12 cellular contexts compared by ENCODE assay signal in the genomic region with DNA sequence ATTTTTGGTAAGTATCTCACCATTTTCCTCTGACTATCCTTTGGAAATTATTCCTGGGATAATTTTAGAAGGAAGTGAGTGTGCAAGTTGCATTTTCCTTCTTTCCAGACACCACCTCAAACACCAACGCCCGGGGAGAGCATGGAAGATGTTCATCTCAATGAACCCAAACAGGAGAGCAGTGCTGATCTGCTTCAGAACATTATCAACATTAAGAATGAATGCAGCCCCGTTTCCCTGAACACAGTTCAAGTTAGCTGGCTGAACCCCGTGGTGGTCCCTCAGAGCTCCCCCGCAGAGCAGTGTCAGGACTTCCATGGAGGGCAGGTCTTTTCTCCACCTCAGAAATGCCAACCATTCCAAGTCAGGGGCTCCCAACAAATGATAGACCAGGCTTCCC. TPM values are rescaled to one million over a fixed set of nuclear protein-coding genes. Genes with fewer than 3 reads are reported as not detected.
A peak's percentile ranks its signal among the peaks of the same experiment; 100 is the strongest.
DNase-seq lines count a peak whose midpoint lies in the region; ATAC-seq and TF ChIP-seq lines count a peak whose summit lies in the region.
"Had no signal": no experiment of that assay in that cellular context is flagged by ENCODE, and none has a peak within 500 bp of the region (broad histone marks: within the 10 kb centered on the region; RNA-seq: fewer than 3 reads in every experiment).

No MANE protein-coding gene starts in this region.

- DNase-seq in activated CD4-positive, alpha-beta T cell treated with anti-CD3 and anti-CD28 coated beads for 36 hours = no peak
- DNase-seq in activated CD4-positive, alpha-beta T cell treated with anti-CD3 and anti-CD28 coated beads, Interleukin-2, amount 50 U/mL, for 1 hour = no peak
- DNase-seq in T-helper 17 cell = no peak
- DNase-seq in fibroblast of pulmonary artery (ENCODE audit: low read depth) = no peak
- DNase-seq in spleen = no peak
- DNase-seq in activated CD4-positive, CD25-positive, alpha-beta regulatory T cell treated with anti-CD3 and anti-CD28 coated beads, Interleukin-2, amount 50 U/mL, for 72 hours = no peak
- no peak for DNase-seq in NCI-H226
- no peak for DNase-seq in putamen (ENCODE audit: low spot score)
- DNase-seq: adrenal gland, DND-41, MM.1S had no signal

- no peaks in the 10 kb centered on the region for H3K27me3 Mint-ChIP-seq in activated CD4-positive, alpha-beta T cell treated with anti-CD3 and anti-CD28 coated beads for 36 hours
- H3K27me3 Mint-ChIP-seq in T-helper 17 cell = no peaks in the 10 kb centered on the region

- H3K9me3 Mint-ChIP-seq in activated CD4-positive, alpha-beta T cell treated with anti-CD3 and anti-CD28 coated beads for 36 hours (ENCODE audit: low read depth) = no peaks in the 10 kb centered on the region

- H3K27me3 ChIP-seq in spleen (replicated peaks in 1 of 7) = no peaks in the 10 kb centered on the region
- H3K27me3 ChIP-seq: adrenal gland had no signal

- intact Hi-C loops in activated CD4-positive, alpha-beta T cell treated with anti-CD3 and anti-CD28 coated beads for 36 hours (cut with DNase I, micrococcal nuclease) = loop anchor here (5.0 to 10.0 kb wide), 3 partner anchors 41 to 338 kb away; partner anchors contain the start of gene SENP7 (in 1 of the 2)
- intact Hi-C loops in spleen (cut with DNase I; ENCODE audit: low total_unique reads) = no loop called here

- H3K36me3 ChIP-seq in spleen = peaks cover 11 to 64% (median 60%) of the 10 kb centered on the region in 6 donors

- ATAC-seq in activated CD4-positive, alpha-beta T cell treated with anti-CD3 and anti-CD28 coated beads for 36 hours = no peak
- ATAC-seq in T-helper 17 cell = no peak

- TF ChIP-seq CTCF in fibroblast of pulmonary artery (IDR thresholded peaks at IDR 0.05; ENCODE audit: low read length, missing control alignments) (no peak), spleen (IDR thresholded peaks at IDR 0.05 in 8 of 11, conservative IDR thresholded peaks at IDR 0.05 in 3 of 11) (no peak)

- CTCF ChIA-PET in activated CD4-positive, alpha-beta T cell treated with anti-CD3 and anti-CD28 coated beads for 36 hours (lab: Charles Lee) = interaction anchor here (0.7 to 1.5 kb wide), 6 partner anchors 8 to 372 kb away, joined by 3 to 4 read pairs (median 3); no protein-coding TSS in a partner anchor

- POLR2A ChIA-PET in activated CD4-positive, alpha-beta T cell treated with anti-CD3 and anti-CD28 coated beads for 36 hours (lab: Charles Lee) = interaction anchor here (0.5 to 2.8 kb wide), 5 partner anchors 9 to 87 kb away, joined by 3 to 21 read pairs (median 4); no protein-coding TSS in a partner anchor

- H3K4me3 ChIP-seq in fibroblast of pulmonary artery (replicated peaks; ENCODE audit: low read depth, low read length) (peak overlapping the region; percentile 85), spleen (peak overlapping the region in 2 of 8 donors; percentile 7 to 79)

- H3K9me3 ChIP-seq in T-helper 17 cell (ENCODE audit: control insufficient read depth, low read length, poor library complexity, severe bottlenecking) (no peaks in the 10 kb centered on the region), spleen (no peaks in the 10 kb centered on the region)
- H3K9me3 ChIP-seq: adrenal gland had no signal

- H3K27ac Mint-ChIP-seq in activated CD4-positive, alpha-beta T cell treated with anti-CD3 and anti-CD28 coated beads for 36 hours = peak overlapping the region; percentile 67
- peak overlapping the region; percentile 100 for H3K27ac Mint-ChIP-seq in T-helper 17 cell

- H3K27ac ChIP-seq in spleen = peak overlapping the region in 7 of 8 donors; percentile 43 to 100 (median 99)
- H3K27ac ChIP-seq: adrenal gland, VCaP had no signal

- peaks cover 18 to 84% (median 62%) of the 10 kb centered on the region in 6 donors for H3K4me1 ChIP-seq in spleen

- peaks cover 61% of the 10 kb centered on the region for H3K4me1 Mint-ChIP-seq in activated CD4-positive, alpha-beta T cell treated with anti-CD3 and anti-CD28 coated beads for 36 hours
- H3K4me1 Mint-ChIP-seq in T-helper 17 cell = peaks cover 60% of the 10 kb centered on the region

- peak overlapping the region; percentile 98 for H3K4me3 Mint-ChIP-seq in activated CD4-positive, alpha-beta T cell treated with anti-CD3 and anti-CD28 coated beads for 36 hours
- H3K4me3 Mint-ChIP-seq in T-helper 17 cell = peak overlapping the region; percentile 67

- 93 to 98% (median 95%) methylated on average over 5 of the region's 5 CpGs for WGBS in spleen, 5 donors

- TF ChIP-seq POLR2A in spleen (IDR thresholded peaks at IDR 0.05) = no peak

- peaks cover 79% of the 10 kb centered on the region for H3K36me3 Mint-ChIP-seq in activated CD4-positive, alpha-beta T cell treated with anti-CD3 and anti-CD28 coated beads for 36 hours (ENCODE audit: low read depth)
- peaks cover 32% of the 10 kb centered on the region for H3K36me3 Mint-ChIP-seq in T-helper 17 cell (ENCODE audit: low read depth)

RNA-seq across cellular contexts. Expression of gene NFKBIZ, which starts 3.7 kb away (rescaled TPM):
- total RNA-seq in activated CD4-positive, alpha-beta T cell treated with anti-CD3 and anti-CD28 coated beads for 36 hours = 10 to 100 TPM; 47.8 to 56.7 TPM
- 100 to 1,000 TPM; 682 to 814 TPM for total RNA-seq in T-helper 17 cell
- total RNA-seq in spleen = 100 to 1,000 TPM in 3 of 7 donors, 10 to 100 TPM in 4; 59.4 to 220 (median 96.4) TPM
- 10 to 100 TPM; 11.6 to 12.1 (median 11.7) TPM for polyA plus RNA-seq in spleen
